ENCODE assay signal across 13 cellular contexts in genomic region chr10:3099291-3100092, GRCh38. TPM values are rescaled to one million over a fixed set of nuclear protein-coding genes. Genes with fewer than 3 reads are reported as not detected.
DNase-seq lines count a peak whose midpoint lies in the region; ATAC-seq and TF ChIP-seq lines count a peak whose summit lies in the region.
"Had no signal": no experiment of that assay in that cellular context is flagged by ENCODE, and none has a peak within 500 bp of the region (broad histone marks: within the 10 kb centered on the region; RNA-seq: fewer than 3 reads in every experiment).

No MANE protein-coding gene starts in this region.

- no peak for ATAC-seq in stimulated activated naive CD8-positive, alpha-beta T cell treated with anti-CD3 and anti-CD28 coated beads, Interleukin-15, amount 100 ng/mL, for 72 hours
- ATAC-seq in WTC11 (no peak), upper lobe of right lung (peak; percentile 62)
- ATAC-seq in stimulated activated memory B cell treated with anti-CD40 and anti-IgM and Interleukin-4, amounts not matched to agents 10 μg/mL and 1 μg/mL and 100 μg/mL, for 72 hours = no peak
- ATAC-seq: body of pancreas had no signal

- CTCF ChIA-PET in WTC11 (lab: Charles Lee) = no interaction called here

- H3K4me1 Mint-ChIP-seq in stimulated activated naive CD8-positive, alpha-beta T cell treated with anti-CD3 and anti-CD28 coated beads, Interleukin-15, Interleukin-2, amounts not matched to agents 100 ng/mL and 50 ng/mL, for 24 hours (ENCODE audit: low read depth) = peaks cover 38% of the 10 kb centered on the region
- peaks cover 27% of the 10 kb centered on the region for H3K4me1 Mint-ChIP-seq in stimulated activated naive CD8-positive, alpha-beta T cell treated with anti-CD3 and anti-CD28 coated beads, Interleukin-15, amount 100 ng/mL, for 72 hours
- peaks cover 34% of the 10 kb centered on the region for H3K4me1 Mint-ChIP-seq in WTC11
- H3K4me1 Mint-ChIP-seq in stimulated activated memory B cell treated with anti-CD40 and anti-IgM and Interleukin-4, amounts not matched to agents 10 μg/mL and 1 μg/mL and 100 μg/mL, for 72 hours = peaks cover 2% of the 10 kb centered on the region

- no peaks in the 10 kb centered on the region for H3K9me3 Mint-ChIP-seq in stimulated activated naive CD8-positive, alpha-beta T cell treated with anti-CD3 and anti-CD28 coated beads, Interleukin-15, Interleukin-2, amounts not matched to agents 100 ng/mL and 50 ng/mL, for 24 hours
- H3K9me3 Mint-ChIP-seq in stimulated activated naive CD8-positive, alpha-beta T cell treated with anti-CD3 and anti-CD28 coated beads, Interleukin-15, amount 100 ng/mL, for 72 hours = no peaks in the 10 kb centered on the region
- H3K9me3 Mint-ChIP-seq in WTC11 = no peaks in the 10 kb centered on the region
- no peaks in the 10 kb centered on the region for H3K9me3 Mint-ChIP-seq in stimulated activated memory B cell treated with anti-CD40 and anti-IgM and Interleukin-4, amounts not matched to agents 10 μg/mL and 1 μg/mL and 100 μg/mL, for 72 hours

- peaks cover 24% of the 10 kb centered on the region for H3K4me1 ChIP-seq in upper lobe of right lung

- H3K4me3 ChIP-seq in fibroblast of pulmonary artery (replicated peaks; ENCODE audit: low read depth, low read length) = peak overlapping the region; percentile 5
- H3K4me3 ChIP-seq in upper lobe of right lung = no peak overlapping the region
- H3K4me3 ChIP-seq: body of pancreas, heart left ventricle, PC-9, testis had no signal

- intact Hi-C loops in upper lobe of right lung (cut with DNase I) = no loop called here

- H3K27me3 Mint-ChIP-seq in stimulated activated naive CD8-positive, alpha-beta T cell treated with anti-CD3 and anti-CD28 coated beads, Interleukin-15, Interleukin-2, amounts not matched to agents 100 ng/mL and 50 ng/mL, for 24 hours = no peaks in the 10 kb centered on the region
- no peaks in the 10 kb centered on the region for H3K27me3 Mint-ChIP-seq in stimulated activated naive CD8-positive, alpha-beta T cell treated with anti-CD3 and anti-CD28 coated beads, Interleukin-15, amount 100 ng/mL, for 72 hours
- no peaks in the 10 kb centered on the region for H3K27me3 Mint-ChIP-seq in WTC11 (ENCODE audit: low read depth)
- H3K27me3 Mint-ChIP-seq in stimulated activated memory B cell treated with anti-CD40 and anti-IgM and Interleukin-4, amounts not matched to agents 10 μg/mL and 1 μg/mL and 100 μg/mL, for 72 hours = no peaks in the 10 kb centered on the region

- peaks cover 80% of the 10 kb centered on the region for H3K36me3 Mint-ChIP-seq in stimulated activated naive CD8-positive, alpha-beta T cell treated with anti-CD3 and anti-CD28 coated beads, Interleukin-15, Interleukin-2, amounts not matched to agents 100 ng/mL and 50 ng/mL, for 24 hours (ENCODE audit: low read depth)
- H3K36me3 Mint-ChIP-seq in WTC11 = peaks cover 51% of the 10 kb centered on the region
- peaks cover 56% of the 10 kb centered on the region for H3K36me3 Mint-ChIP-seq in stimulated activated memory B cell treated with anti-CD40 and anti-IgM and Interleukin-4, amounts not matched to agents 10 μg/mL and 1 μg/mL and 100 μg/mL, for 72 hours

- no peaks in the 10 kb centered on the region for H3K36me3 ChIP-seq in upper lobe of right lung

- H3K27ac Mint-ChIP-seq in stimulated activated naive CD8-positive, alpha-beta T cell treated with anti-CD3 and anti-CD28 coated beads, Interleukin-15, Interleukin-2, amounts not matched to agents 100 ng/mL and 50 ng/mL, for 24 hours = peak overlapping the region; percentile 92
- H3K27ac Mint-ChIP-seq in stimulated activated naive CD8-positive, alpha-beta T cell treated with anti-CD3 and anti-CD28 coated beads, Interleukin-15, amount 100 ng/mL, for 72 hours = peak overlapping the region in 1 of 2 donors; percentile 39
- peak overlapping the region; percentile 51 for H3K27ac Mint-ChIP-seq in WTC11
- no peak overlapping the region for H3K27ac Mint-ChIP-seq in stimulated activated memory B cell treated with anti-CD40 and anti-IgM and Interleukin-4, amounts not matched to agents 10 μg/mL and 1 μg/mL and 100 μg/mL, for 72 hours

- no peak overlapping the region for H3K27ac ChIP-seq in upper lobe of right lung
- H3K27ac ChIP-seq: body of pancreas, heart left ventricle, PC-9, testis had no signal

- no peaks in the 10 kb centered on the region for H3K9me3 ChIP-seq in upper lobe of right lung
- H3K9me3 ChIP-seq: body of pancreas, heart left ventricle, testis had no signal

- H3K27me3 ChIP-seq in upper lobe of right lung = no peaks in the 10 kb centered on the region
- H3K27me3 ChIP-seq: body of pancreas, heart left ventricle, testis had no signal

- POLR2A ChIA-PET in WTC11 (lab: Charles Lee) = no interaction called here

- H3K4me3 Mint-ChIP-seq in stimulated activated naive CD8-positive, alpha-beta T cell treated with anti-CD3 and anti-CD28 coated beads, Interleukin-15, Interleukin-2, amounts not matched to agents 100 ng/mL and 50 ng/mL, for 24 hours = no peak overlapping the region
- H3K4me3 Mint-ChIP-seq in stimulated activated naive CD8-positive, alpha-beta T cell treated with anti-CD3 and anti-CD28 coated beads, Interleukin-15, amount 100 ng/mL, for 72 hours = no peak overlapping the region
- H3K4me3 Mint-ChIP-seq in WTC11 = no peak overlapping the region
- no peak overlapping the region for H3K4me3 Mint-ChIP-seq in stimulated activated memory B cell treated with anti-CD40 and anti-IgM and Interleukin-4, amounts not matched to agents 10 μg/mL and 1 μg/mL and 100 μg/mL, for 72 hours

- no peak for DNase-seq in stimulated activated naive CD8-positive, alpha-beta T cell treated with anti-CD3 and anti-CD28 coated beads, Interleukin-15, amount 100 ng/mL, for 72 hours
- DNase-seq in WTC11 (ENCODE audit: low spot score) = no peak
- peak; percentile 92 for DNase-seq in fibroblast of pulmonary artery (ENCODE audit: low read depth)
- no peak for DNase-seq in upper lobe of right lung
- DNase-seq in GM19240 (ENCODE audit: insufficient read length, low spot score) = no peak
- DNase-seq in retina = no peak
- DNase-seq: activated CD4-positive, alpha-beta T cell treated with anti-CD3 and anti-CD28 coated beads for 4 hours; body of pancreas; PC-9; testis had no signal

- TF ChIP-seq CTCF in WTC11 (IDR thresholded peaks at IDR 0.05) = no peak
- TF ChIP-seq CTCF in fibroblast of pulmonary artery (IDR thresholded peaks at IDR 0.05; ENCODE audit: low read length, missing control alignments) = no peak
- no peak for TF ChIP-seq CTCF in upper lobe of right lung (IDR thresholded peaks at IDR 0.05)

TF ChIP-seq in WTC11, 78 proteins besides CTCF, POLR2A, EP300 and RAD21 (continues in another document):
- TF ChIP-seq TEAD4 (CRISPR knock-in tag; IDR thresholded peaks at IDR 0.05) (no peak), JAZF1 (CRISPR knock-in tag; IDR thresholded peaks at IDR 0.05) (no peak), MXD4 (CRISPR knock-in tag; IDR thresholded peaks at IDR 0.05; ENCODE audit: borderline replicate concordance) (no peak), SMAD3 (CRISPR knock-in tag; IDR thresholded peaks at IDR 0.05; ENCODE audit: borderline replicate concordance) (no peak), NFE2L1 (CRISPR knock-in tag; IDR thresholded peaks at IDR 0.05) (no peak), SOX15 (CRISPR knock-in tag; IDR thresholded peaks at IDR 0.05) (no peak), AFF4 (CRISPR knock-in tag; IDR thresholded peaks at IDR 0.05; ENCODE audit: borderline replicate concordance) (no peak), GRHL2 (CRISPR knock-in tag; IDR thresholded peaks at IDR 0.05; ENCODE audit: insufficient replicate concordance, severe bottlenecking) (no peak), ESRRA (CRISPR knock-in tag; IDR thresholded peaks at IDR 0.05; ENCODE audit: borderline replicate concordance) (no peak), ZNF416 (CRISPR knock-in tag; IDR thresholded peaks at IDR 0.05) (no peak)
- TF ChIP-seq, protein P1, sequence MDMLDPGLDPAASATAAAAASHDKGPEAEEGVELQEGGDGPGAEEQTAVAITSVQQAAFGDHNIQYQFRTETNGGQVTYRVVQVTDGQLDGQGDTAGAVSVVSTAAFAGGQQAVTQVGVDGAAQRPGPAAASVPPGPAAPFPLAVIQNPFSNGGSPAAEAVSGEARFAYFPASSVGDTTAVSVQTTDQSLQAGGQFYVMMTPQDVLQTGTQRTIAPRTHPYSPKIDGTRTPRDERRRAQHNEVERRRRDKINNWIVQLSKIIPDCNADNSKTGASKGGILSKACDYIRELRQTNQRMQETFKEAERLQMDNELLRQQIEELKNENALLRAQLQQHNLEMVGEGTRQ (CRISPR knock-in tag; IDR thresholded peaks at IDR 0.05) = no peak

RNA-seq across cellular contexts. Expression of gene PFKP, which starts 32.1 kb away (rescaled TPM):
- total RNA-seq in WTC11 (2021) (127 to 156 TPM (median 150 TPM) in 3 replicates), upper lobe of right lung (29.3 TPM)
